Comparison of ENCODE assay signal across 15 cellular contexts in the genomic region with DNA sequence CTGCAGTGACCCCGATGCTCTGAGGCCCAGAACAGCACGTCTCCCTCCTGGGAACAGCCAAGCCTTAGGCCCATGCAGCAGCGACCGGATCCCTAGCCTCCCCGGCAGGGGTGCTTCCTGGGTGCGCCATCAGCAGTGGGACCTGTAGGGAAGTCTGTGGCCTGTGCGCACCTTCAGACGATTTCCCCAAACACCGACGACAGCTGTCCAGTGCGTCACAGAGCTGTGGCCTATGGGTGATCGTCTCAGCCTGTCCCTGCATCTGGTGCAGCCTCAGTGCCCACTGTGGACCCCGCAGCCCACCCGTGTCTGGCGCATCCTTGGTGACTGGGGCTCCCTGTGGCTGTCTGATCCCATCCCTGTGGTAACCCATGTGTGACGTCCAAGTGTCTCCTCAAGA. TPM values are rescaled to one million over a fixed set of nuclear protein-coding genes. Genes with fewer than 3 reads are reported as not detected.
DNase-seq lines count a peak whose midpoint lies in the region; ATAC-seq and TF ChIP-seq lines count a peak whose summit lies in the region.
"Had no signal": no experiment of that assay in that cellular context is flagged by ENCODE, and none has a peak within 500 bp of the region (broad histone marks: within the 10 kb centered on the region; RNA-seq: fewer than 3 reads in every experiment).

No MANE protein-coding gene starts in this region.

- peaks cover 98% of the 10 kb centered on the region for H4K20me1 ChIP-seq in smooth muscle cell (ENCODE audit: low read depth)

- H3K36me3 Mint-ChIP-seq in Caco-2 (ENCODE audit: insufficient read depth, unreplicated experiment), result peaks cover 6% of the 10 kb centered on the region
- H3K36me3 Mint-ChIP-seq: CD4-positive, CD25-positive, alpha-beta regulatory T cell; CD8-positive, alpha-beta memory T cell; IgD-negative memory B cell had no signal

- ATAC-seq in right cardiac atrium, result no peak
- ATAC-seq in heart left ventricle, result no peak
- ATAC-seq in psoas muscle, result no peak
- no peak for ATAC-seq in left colon
- ATAC-seq: GM23338 had no signal

- no peak overlapping the region for H3K4me2 ChIP-seq in smooth muscle cell
- H3K4me2 ChIP-seq: BLaER1 treated with 17β-estradiol and CSF1 and Interleukin-3, amounts not matched to agents 10 nM and 100 nM; GM23338 had no signal

- H3K4me3 ChIP-seq in right cardiac atrium (ENCODE audit: low read length) (no peak overlapping the region), heart left ventricle (no peak overlapping the region), esophagus squamous epithelium (no peak overlapping the region), psoas muscle (no peak overlapping the region), Caco-2 (ENCODE audit: low read depth, low read length) (no peak overlapping the region), smooth muscle cell (no peak overlapping the region)
- H3K4me3 ChIP-seq: BLaER1 treated with 17β-estradiol and CSF1 and Interleukin-3, amounts not matched to agents 10 nM and 100 nM; GM23338 had no signal

- DNase-seq in right cardiac atrium (peak in 2 of 3 donors; percentile 21 to 41), heart left ventricle (no peak), esophagus squamous epithelium (lab: John Stamatoyannopoulos, UW) (no peak), psoas muscle (no peak), Caco-2 (no peak), germinal center (ENCODE audit: low spot score) (no peak), left colon (no peak), smooth muscle cell (lab: John Stamatoyannopoulos, UW; ENCODE audit: unreplicated experiment) (no peak)
- DNase-seq: CD4-positive, CD25-positive, alpha-beta regulatory T cell; CD8-positive, alpha-beta memory T cell; COR-L47 had no signal

- no peaks in the 10 kb centered on the region for H3K27me3 ChIP-seq in right cardiac atrium (ENCODE audit: control insufficient read depth, insufficient read depth)
- no peaks in the 10 kb centered on the region for H3K27me3 ChIP-seq in heart left ventricle
- no peaks in the 10 kb centered on the region for H3K27me3 ChIP-seq in esophagus squamous epithelium
- H3K27me3 ChIP-seq in psoas muscle (ENCODE audit: insufficient read depth in 3 of 3, low read length in 2 of 3), result no peaks in the 10 kb centered on the region
- H3K27me3 ChIP-seq in Caco-2 (replicated peaks; ENCODE audit: control insufficient read depth, insufficient read depth, low read length), result no peaks in the 10 kb centered on the region
- no peaks in the 10 kb centered on the region for H3K27me3 ChIP-seq in smooth muscle cell (ENCODE audit: low read depth)

- H3K79me2 ChIP-seq in smooth muscle cell (ENCODE audit: low read depth), result peaks cover 59% of the 10 kb centered on the region

- TF ChIP-seq POLR2A in heart left ventricle (IDR thresholded peaks at IDR 0.05) (no peak), esophagus squamous epithelium (IDR thresholded peaks at IDR 0.05) (no peak)

- H3K4me3 Mint-ChIP-seq in Caco-2 (ENCODE audit: unreplicated experiment), result no peak overlapping the region
- H3K4me3 Mint-ChIP-seq: CD4-positive, CD25-positive, alpha-beta regulatory T cell; CD8-positive, alpha-beta memory T cell; GM23338; IgD-negative memory B cell had no signal

- H3K9me3 ChIP-seq in right cardiac atrium (ENCODE audit: control insufficient read depth, low read length) (no peaks in the 10 kb centered on the region), heart left ventricle (no peaks in the 10 kb centered on the region), esophagus squamous epithelium (no peaks in the 10 kb centered on the region), psoas muscle (no peaks in the 10 kb centered on the region), Caco-2 (no peaks in the 10 kb centered on the region), smooth muscle cell (replicated peaks; ENCODE audit: low read depth) (no peaks in the 10 kb centered on the region)
- H3K9me3 ChIP-seq: BLaER1 treated with 17β-estradiol and CSF1 and Interleukin-3, amounts not matched to agents 10 nM and 100 nM had no signal

- H2AFZ ChIP-seq in smooth muscle cell (ENCODE audit: low read depth), result no peak overlapping the region
- H2AFZ ChIP-seq: GM23338 had no signal

- no peaks in the 10 kb centered on the region for H3K4me1 Mint-ChIP-seq in Caco-2 (ENCODE audit: low read depth, unreplicated experiment)
- H3K4me1 Mint-ChIP-seq: CD4-positive, CD25-positive, alpha-beta regulatory T cell; CD8-positive, alpha-beta memory T cell; IgD-negative memory B cell had no signal

- WGBS in right cardiac atrium, result 90% methylated on average over 16 of the region's 16 CpGs
- WGBS in heart left ventricle, 4 donors, result 88 to 100% (median 93%) methylated on average over 6 to 16 of the region's 16 CpGs
- 80 to 83% methylated on average over 1 to 8 of the region's 16 CpGs for WGBS in esophagus squamous epithelium, 2 donors
- 76 to 86% (median 79%) methylated on average over 16 of the region's 16 CpGs for WGBS in psoas muscle, 3 donors
- WGBS in smooth muscle cell (ENCODE audit: low lambda C conversion rate), result 91% methylated on average over 16 of the region's 16 CpGs

- no peaks in the 10 kb centered on the region for H3K9me3 Mint-ChIP-seq in Caco-2 (ENCODE audit: unreplicated experiment)
- H3K9me3 Mint-ChIP-seq: CD4-positive, CD25-positive, alpha-beta regulatory T cell; CD8-positive, alpha-beta memory T cell; GM23338; IgD-negative memory B cell had no signal

- no peak overlapping the region for H3K27ac Mint-ChIP-seq in Caco-2 (ENCODE audit: unreplicated experiment)
- H3K27ac Mint-ChIP-seq: CD4-positive, CD25-positive, alpha-beta regulatory T cell; CD8-positive, alpha-beta memory T cell; GM23338; IgD-negative memory B cell had no signal

- H3K36me3 ChIP-seq in heart left ventricle (peaks cover 0 to 2% (median 0%) of the 10 kb centered on the region in 9 donors), esophagus squamous epithelium (peaks cover 0 to 28% (median 0%) of the 10 kb centered on the region in 3 donors), psoas muscle (ENCODE audit: insufficient read depth in 1 of 2, low read depth in 1 of 2) (peaks cover 0 to 16% of the 10 kb centered on the region in 2 donors), Caco-2 (ENCODE audit: control insufficient read depth, insufficient read depth, low read length) (no peaks in the 10 kb centered on the region), smooth muscle cell (ENCODE audit: low read depth) (no peaks in the 10 kb centered on the region)
- H3K36me3 ChIP-seq: BLaER1 treated with 17β-estradiol and CSF1 and Interleukin-3, amounts not matched to agents 10 nM and 100 nM had no signal

- H3K27me3 Mint-ChIP-seq in Caco-2 (ENCODE audit: insufficient read depth, unreplicated experiment), result no peaks in the 10 kb centered on the region

- H3K9ac ChIP-seq in smooth muscle cell (ENCODE audit: low read depth), result no peak overlapping the region
- H3K9ac ChIP-seq: BLaER1 treated with 17β-estradiol and CSF1 and Interleukin-3, amounts not matched to agents 10 nM and 100 nM had no signal

- BruUV-seq in Caco-2 (replicated peaks; lab: Mats Ljungman, UMichigan), result no TSS peak

- TF ChIP-seq CTCF in heart left ventricle (IDR thresholded peaks at IDR 0.05) (no peak), esophagus squamous epithelium (IDR thresholded peaks at IDR 0.05) (no peak), psoas muscle (IDR thresholded peaks at IDR 0.05) (no peak), Caco-2 (IDR thresholded peaks at IDR 0.05; ENCODE audit: insufficient read depth in 1 of 2, low read depth in 1 of 2, low read length in 1 of 2, severe bottlenecking in 1 of 2, unreplicated experiment in 1 of 2) (no peak), smooth muscle cell (IDR thresholded peaks at IDR 0.05; ENCODE audit: borderline replicate concordance, insufficient read depth, poor library complexity, severe bottlenecking) (no peak)

- H3F3A ChIP-seq in smooth muscle cell (ENCODE audit: low read depth), result no peaks in the 10 kb centered on the region

- POLR2A ChIA-PET in Caco-2 (lab: Charles Lee), result no interaction called here

- H3K27ac ChIP-seq in right cardiac atrium (ENCODE audit: low read length), result no peak overlapping the region
- H3K27ac ChIP-seq in heart left ventricle, result no peak overlapping the region
- H3K27ac ChIP-seq in esophagus squamous epithelium, result peak overlapping the region in 3 of 4 donors; percentile 84 to 90 (median 86)
- H3K27ac ChIP-seq in psoas muscle, result peak overlapping the region; percentile 65
- H3K27ac ChIP-seq in smooth muscle cell (ENCODE audit: low read depth), result no peak overlapping the region
- H3K27ac ChIP-seq: 22Rv1; BLaER1 treated with 17β-estradiol and CSF1 and Interleukin-3, amounts not matched to agents 10 nM and 100 nM had no signal

- CTCF ChIA-PET in Caco-2 (lab: Charles Lee), result no interaction called here

- intact Hi-C loops in right cardiac atrium (cut with DNase I), result no loop called here
- intact Hi-C loops in heart left ventricle (cut with DNase I), result no loop called here
- intact Hi-C loops in esophagus squamous epithelium (cut with DNase I), result no loop called here
- intact Hi-C loops in psoas muscle (cut with DNase I), result no loop called here
- intact Hi-C loops in Caco-2 (cut with micrococcal nuclease; ENCODE audit: unreplicated experiment), result no loop called here
- intact Hi-C loops in left colon (cut with DNase I, micrococcal nuclease), result no loop called here

- no peaks in the 10 kb centered on the region for H3K4me1 ChIP-seq in right cardiac atrium (ENCODE audit: control insufficient read depth, insufficient read depth, low read length)
- peaks cover 0 to 46% (median 8%) of the 10 kb centered on the region in 12 donors for H3K4me1 ChIP-seq in heart left ventricle
- H3K4me1 ChIP-seq in esophagus squamous epithelium, result peaks cover 42 to 92% (median 66%) of the 10 kb centered on the region in 3 donors
- H3K4me1 ChIP-seq in psoas muscle, result peaks cover 71% of the 10 kb centered on the region
- H3K4me1 ChIP-seq in Caco-2, result no peaks in the 10 kb centered on the region
- H3K4me1 ChIP-seq in smooth muscle cell (ENCODE audit: low read depth), result no peaks in the 10 kb centered on the region

RNA-seq across cellular contexts. Expression of a gene that starts 9.0 kb away (rescaled TPM):
- total RNA-seq in right cardiac atrium (100 to 1,000 TPM in 2 of 4 donors, 10 to 100 TPM in 2; 75.8 to 107 (median 94.8) TPM), heart left ventricle (100 to 1,000 TPM; 131 to 316 (median 193) TPM), esophagus squamous epithelium (100 to 1,000 TPM in 1 of 4 donors, 10 to 100 TPM in 3; 59.3 to 129 (median 78.6) TPM), psoas muscle (100 to 1,000 TPM; 115 to 180 (median 142) TPM), Caco-2 (2022) (39.9 and 45.2 TPM in 2 replicates), left colon (10 to 100 TPM; 10.4 to 20.0 TPM), smooth muscle cell (86.4 and 88.9 TPM in 2 replicates)
- polyA plus RNA-seq in right cardiac atrium (118 TPM), heart left ventricle (100 to 1,000 TPM; 134 to 209 TPM), psoas muscle (100 to 1,000 TPM in 2 of 3 donors, 10 to 100 TPM in 1; 85.4 to 116 (median 103) TPM), smooth muscle cell (221 and 236 TPM in 2 replicates)

Comparison
In these comparisons a context has a peak if more than half of its experiments do, and no peak if none do; other contexts are left out.
1. DNase-seq: peak in right cardiac atrium (2 of 3); none in heart left ventricle (0 of 5), esophagus squamous epithelium (single experiment), psoas muscle (0 of 2), Caco-2 (0 of 2), germinal center (single experiment), left colon (0 of 2) and smooth muscle cell (single experiment).
2. H3K27ac ChIP-seq: peak in esophagus squamous epithelium (3 of 4) and psoas muscle (single experiment); none in right cardiac atrium (single experiment), heart left ventricle (0 of 12) and smooth muscle cell (single experiment).